In the genomic region with DNA sequence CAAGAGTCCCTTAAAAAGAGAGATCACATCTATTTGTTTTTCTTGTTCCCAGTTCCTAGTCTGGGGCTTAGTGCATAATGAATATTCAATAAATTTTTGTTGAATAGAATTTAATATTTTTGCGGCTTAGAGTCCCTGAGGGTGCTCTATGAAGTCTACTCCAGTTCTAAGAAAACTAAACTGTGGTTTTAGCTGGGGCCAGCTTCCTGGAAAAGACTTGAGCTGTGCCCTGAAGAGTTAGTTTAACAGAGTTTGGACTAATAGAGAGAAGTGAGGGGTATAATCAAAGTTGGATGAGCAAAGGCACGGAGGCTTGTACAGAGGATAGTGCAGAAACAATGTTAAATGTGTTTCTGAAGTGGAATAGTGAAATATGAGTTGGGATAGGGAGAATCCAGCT, we compare ENCODE assay signal across 26 cellular contexts.
"Had no signal": no experiment of that assay in that cellular context is flagged by ENCODE, and none has a peak within 500 bp of the region (broad histone marks: within the 10 kb centered on the region; RNA-seq: fewer than 3 reads in every experiment).

No MANE protein-coding gene starts in this region.

- H3K4me1 Mint-ChIP-seq: activated CD4-positive, alpha-beta T cell treated with anti-CD3 and anti-CD28 coated beads, Interleukin-2, amount 10 ng/mL, durations not matched to agents 24 days and 14 days had no signal

- ATAC-seq: activated naive CD8-positive, alpha-beta T cell treated with anti-CD3 and anti-CD28 coated beads, Interleukin-2, amount 50 U/mL, for 24 hours; body of pancreas; K562; T-helper 17 cell had no signal

- H3K4me1 ChIP-seq: ascending aorta, body of pancreas had no signal

- H3K9me3 ChIP-seq: ascending aorta, body of pancreas, SJSA1 had no signal

- H3K4me3 ChIP-seq: ascending aorta, body of pancreas, K562, SJSA1 had no signal

- H3K27ac Mint-ChIP-seq: activated B cell treated with CpG ODN at 0.5 μM for 24 hours; activated CD4-positive, alpha-beta T cell treated with anti-CD3 and anti-CD28 coated beads, Interleukin-2, amount 10 ng/mL, durations not matched to agents 24 days and 14 days; activated naive CD8-positive, alpha-beta T cell treated with anti-CD3 and anti-CD28 coated beads, Interleukin-2, amount 50 U/mL, for 24 hours; T-helper 17 cell had no signal

- H3K27ac ChIP-seq: ascending aorta, body of pancreas, SJSA1 had no signal

- H3K36me3 ChIP-seq: ascending aorta, SJSA1 had no signal

- H3K4me3 Mint-ChIP-seq: activated B cell treated with CpG ODN at 0.5 μM for 24 hours; activated CD4-positive, alpha-beta T cell treated with anti-CD3 and anti-CD28 coated beads, Interleukin-2, amount 10 ng/mL, durations not matched to agents 24 days and 14 days; activated naive CD8-positive, alpha-beta T cell treated with anti-CD3 and anti-CD28 coated beads, Interleukin-2, amount 50 U/mL, for 24 hours; T-helper 17 cell had no signal

- H3K27me3 ChIP-seq: ascending aorta, body of pancreas, SJSA1 had no signal

- DNase-seq: activated B cell treated with CpG ODN at 0.5 μM for 24 hours; activated CD4-positive, alpha-beta T cell treated with anti-CD3 and anti-CD28 coated beads for 1 hour; activated CD4-positive, alpha-beta T cell treated with anti-CD3 and anti-CD28 coated beads, Interleukin-2, amount 10 ng/mL, durations not matched to agents 24 days and 14 days; activated CD4-positive, alpha-beta T cell treated with anti-CD3 and anti-CD28 coated beads, Interleukin-2, amount 50 U/mL, for 48 hours; activated CD8-positive, alpha-beta memory T cell treated with anti-CD3 and anti-CD28 coated beads, Interleukin-2, amount 50 U/mL, for 48 hours; activated naive CD4-positive, alpha-beta T cell treated with anti-CD3 and anti-CD28 coated beads, Interleukin-2, amount 50 U/mL, for 16 hours; activated naive CD8-positive, alpha-beta T cell treated with anti-CD3 and anti-CD28 coated beads, Interleukin-2, amount 50 U/mL, for 24 hours; activated T-cell treated with anti-CD3 and anti-CD28 coated beads, Interleukin-2, amount 50 U/mL, for 1 hour; amniotic stem cell; body of pancreas; central memory CD4-positive, alpha-beta T cell; NCI-H1092; NCI-H1417 treated with DMSO at 0.1 percent for 48 hours; NCI-H1694; NCI-H2029; NCI-H2107; NCI-H2171 treated with DMSO at 0.1 percent for 48 hours; NCI-H226; NCI-H526; NCI-H774; SHP77; T-helper 17 cell; T-helper 9 cell had no signal

- H3K27me3 Mint-ChIP-seq: activated B cell treated with CpG ODN at 0.5 μM for 24 hours, T-helper 17 cell had no signal

- H3K9me3 Mint-ChIP-seq: activated B cell treated with CpG ODN at 0.5 μM for 24 hours; activated CD4-positive, alpha-beta T cell treated with anti-CD3 and anti-CD28 coated beads, Interleukin-2, amount 10 ng/mL, durations not matched to agents 24 days and 14 days; activated naive CD8-positive, alpha-beta T cell treated with anti-CD3 and anti-CD28 coated beads, Interleukin-2, amount 50 U/mL, for 24 hours had no signal
